Comparison of ENCODE assay signal across 26 cellular contexts in the genomic region with DNA sequence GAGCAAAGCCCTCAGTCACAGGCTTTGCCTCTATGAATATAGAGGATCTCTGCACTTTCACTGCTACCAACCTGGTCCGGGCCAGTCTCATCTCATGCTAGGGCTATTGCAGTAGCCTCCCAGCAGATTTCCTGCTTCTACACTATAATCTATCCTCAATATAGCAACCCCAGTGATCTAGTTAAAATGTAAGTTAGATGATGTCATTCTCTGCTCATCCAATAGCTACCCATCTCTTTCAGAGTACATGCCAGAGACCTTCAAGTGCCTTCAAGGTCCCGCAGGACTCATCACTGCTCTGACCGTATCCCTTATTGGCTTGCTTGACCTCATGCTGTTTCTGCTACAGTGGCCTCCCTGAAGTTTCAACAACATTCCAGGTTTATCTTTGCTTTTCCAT.
"Had no signal": no experiment of that assay in that cellular context is flagged by ENCODE, and none has a peak within 500 bp of the region (broad histone marks: within the 10 kb centered on the region; RNA-seq: fewer than 3 reads in every experiment).

No MANE protein-coding gene starts in this region.

- H3K4me1 ChIP-seq: colonic mucosa, left lung, lower lobe of right lung had no signal

- H3K27ac ChIP-seq: colonic mucosa, epithelial cell of prostate, esophagus squamous epithelium, gastrocnemius medialis, heart right ventricle, left lung, lower lobe of right lung had no signal

- H3K36me3 ChIP-seq: colonic mucosa, esophagus squamous epithelium, gastrocnemius medialis, heart right ventricle, left lung, lower lobe of right lung had no signal

- DNase-seq: colonic mucosa; cortex of kidney; effector CD8-positive, alpha-beta T cell; effector memory CD8-positive, alpha-beta T cell; endodermal cell; erythroblast; esophagus squamous epithelium; foreskin fibroblast; foreskin melanocyte; gastrocnemius medialis; glutamatergic neuron; head of caudate nucleus; heart right ventricle; hippocampal formation; left cardiac atrium; left lung; left ventricle myocardium superior; lower lobe of right lung; mesenchymal stem cell; midbrain; naive thymus-derived CD4-positive, alpha-beta T cell had no signal

- H3K27me3 ChIP-seq: colonic mucosa, gastrocnemius medialis, heart right ventricle, left lung had no signal

- H3K4me3 ChIP-seq: colonic mucosa, esophagus squamous epithelium, gastrocnemius medialis, heart right ventricle, left lung, lower lobe of right lung had no signal

- ATAC-seq: effector memory CD8-positive, alpha-beta T cell; esophagus mucosa; gastrocnemius medialis; heart right ventricle; left cardiac atrium; left lung; left ventricle myocardium superior; lower lobe of right lung; naive thymus-derived CD4-positive, alpha-beta T cell had no signal

- H3K9me3 ChIP-seq: colonic mucosa, esophagus squamous epithelium, gastrocnemius medialis, heart right ventricle, left lung, lower lobe of right lung had no signal

- FAIRE-seq: endometrium, islet of Langerhans, keratinocyte had no signal
